Comparison of ENCODE assay signal across 9 cellular contexts in the genomic region with DNA sequence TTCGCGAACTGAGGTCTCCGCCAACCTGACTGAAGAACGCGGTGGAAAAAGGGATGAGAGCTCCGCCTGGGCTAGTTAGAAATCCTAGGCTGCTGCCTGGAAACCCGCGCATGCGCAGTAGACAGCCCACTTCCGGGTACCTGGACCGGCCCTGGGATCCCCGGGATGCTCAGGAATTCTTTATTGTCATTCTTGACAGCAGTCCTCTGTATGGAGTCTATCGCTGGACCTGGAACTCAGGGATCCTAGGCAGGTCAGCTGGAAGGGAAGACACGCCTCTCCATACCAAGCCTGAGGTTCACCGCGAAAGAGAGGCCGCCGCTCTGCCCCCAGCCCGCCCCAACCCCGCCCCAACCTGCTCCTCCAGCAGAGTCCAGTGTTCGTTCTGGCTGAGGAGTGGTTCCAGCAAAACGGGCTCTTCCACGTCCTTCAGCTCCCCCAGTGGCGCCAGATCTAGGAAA.
DNase-seq lines count a peak whose midpoint lies in the region; ATAC-seq and TF ChIP-seq lines count a peak whose summit lies in the region.
"Had no signal": no experiment of that assay in that cellular context is flagged by ENCODE, and none has a peak within 500 bp of the region (broad histone marks: within the 10 kb centered on the region; RNA-seq: fewer than 3 reads in every experiment).

No MANE protein-coding gene starts in this region.

- DNase-seq in Daoy (ENCODE audit: low read depth) (peak; percentile 87), T-cell (no peak), lung (ENCODE audit: low spot score) (no peak), RWPE1 (ENCODE audit: low spot score) (no peak), NCI-H1092 treated with DMSO at 0.1 percent for 48 hours (lab: John Stamatoyannopoulos, UW) (no peak), AG08396 (ENCODE audit: low spot score) (no peak)
- DNase-seq: gastrocnemius medialis had no signal

- no peaks in the 10 kb centered on the region for H3K36me3 ChIP-seq in lung (ENCODE audit: control insufficient read depth in 2 of 2, insufficient read depth in 2 of 2, low read length in 2 of 2)
- H3K36me3 ChIP-seq: gastrocnemius medialis had no signal

- CTCF ChIA-PET in T-cell (lab: Charles Lee) (no interaction called here), RWPE1 (lab: Yijun Ruan, JAX) (no interaction called here)

- POLR2A ChIA-PET in T-cell (lab: Charles Lee), result no interaction called here
- POLR2A ChIA-PET in RWPE1 (lab: Yijun Ruan, JAX; ENCODE audit: low non-redundant PET), result no interaction called here

- TF ChIP-seq CTCF in lung (IDR thresholded peaks at IDR 0.05; ENCODE audit: control extremely low read depth, extremely low read depth), result no peak
- no peak for TF ChIP-seq CTCF in RWPE1 (conservative IDR thresholded peaks at IDR 0.05; ENCODE audit: low read depth)

- peaks cover 3% of the 10 kb centered on the region for H3K36me3 Mint-ChIP-seq in T-cell

- H3K9me3 Mint-ChIP-seq in T-cell, result peaks cover 20 to 41% (median 25%) of the 10 kb centered on the region in 3 donors

- H3K27ac Mint-ChIP-seq in T-cell, result no peak overlapping the region

- ATAC-seq in HG03460 (IDR thresholded peaks at IDR 0.05; ENCODE audit: unreplicated experiment) (peak; percentile 52), T-cell (replicated peaks in 1 of 4) (peak in 2 of 4 experiments; percentile 25 to 45), lung (ENCODE audit: insufficient read depth, low FRiP score) (peak; percentile 55), HG02870 (IDR thresholded peaks at IDR 0.05; ENCODE audit: unreplicated experiment) (no peak)

- no peak overlapping the region for H3K4me3 ChIP-seq in lung
- H3K4me3 ChIP-seq: gastrocnemius medialis had no signal

- peaks cover 0 to 35% of the 10 kb centered on the region in 2 donors for H3K9me3 ChIP-seq in lung (ENCODE audit: control insufficient read depth in 2 of 2, insufficient read depth in 1 of 2, low read length in 1 of 2)
- H3K9me3 ChIP-seq: gastrocnemius medialis had no signal

- H3K27me3 ChIP-seq in lung (ENCODE audit: control insufficient read depth, insufficient read depth), result no peaks in the 10 kb centered on the region
- H3K27me3 ChIP-seq: gastrocnemius medialis had no signal

- H3K4me1 ChIP-seq in lung (ENCODE audit: control insufficient read depth in 2 of 2, insufficient read depth in 2 of 2, low read length in 2 of 2), result no peaks in the 10 kb centered on the region
- H3K4me1 ChIP-seq: gastrocnemius medialis had no signal

- peak overlapping the region in 2 of 3 donors; percentile 3 to 41 for H3K4me3 Mint-ChIP-seq in T-cell

- WGBS in lung, 2 donors, result 40 to 44% methylated on average over 24 of the region's 24 CpGs

- H3K4me1 Mint-ChIP-seq in T-cell, result no peaks in the 10 kb centered on the region

- peaks cover 0 to 1% of the 10 kb centered on the region in 2 donors for H3K27me3 Mint-ChIP-seq in T-cell

- H3K27ac ChIP-seq in lung (ENCODE audit: low read depth in 1 of 2, low read length in 1 of 2) (no peak overlapping the region), RWPE1 (no peak overlapping the region)
- H3K27ac ChIP-seq: gastrocnemius medialis had no signal
